27 cellular contexts compared by ENCODE assay signal in genomic region chr6:94251878-94252277, GRCh38.
A peak's percentile ranks its signal among the peaks of the same experiment; 100 is the strongest.
DNase-seq lines count a peak whose midpoint lies in the region; ATAC-seq, FAIRE-seq and TF ChIP-seq lines count a peak whose summit lies in the region.
"Had no signal": no experiment of that assay in that cellular context is flagged by ENCODE, and none has a peak within 500 bp of the region (broad histone marks: within the 10 kb centered on the region; RNA-seq: fewer than 3 reads in every experiment).

No MANE protein-coding gene starts in this region.

- CTCF ChIA-PET in GM12878 (lab: Yijun Ruan, JAX) = no interaction called here

- no peaks in the 10 kb centered on the region for H3K4me1 ChIP-seq in GM12878 (ENCODE audit: control insufficient read depth, insufficient read depth, low read length)
- H3K4me1 ChIP-seq: BLaER1 treated with 17β-estradiol and CSF1 and Interleukin-3, amounts not matched to agents 10 nM and 100 nM had no signal

- intact Hi-C loops in GM12878 (cut with micrococcal nuclease; ENCODE audit: unreplicated experiment) = no loop called here

- POLR2A ChIA-PET in GM12878 (lab: Charles Lee) = no interaction called here

- FAIRE-seq in GM12891 (lab: Jason Lieb, UNC) = no peak
- no peak for FAIRE-seq in GM12878 (lab: Jason Lieb, UNC)
- FAIRE-seq: A204.1, GM12892, GM18507 had no signal

- DNase-seq in GM12891 (ENCODE audit: insufficient read length, low spot score) (no peak), NCI-H69 (lab: John Stamatoyannopoulos, UW) (peak; percentile 52), GM12878 (ENCODE audit: low read depth, low spot score) (no peak), omental fat pad (ENCODE audit: low spot score) (no peak), epidermal melanocyte (ENCODE audit: insufficient read length, low spot score) (no peak), AG20443 (ENCODE audit: low spot score) (no peak)
- DNase-seq: 8988T; ACHN; AML-193; CD4-positive, alpha-beta memory T cell; CD4-positive, CD25-positive, alpha-beta regulatory T cell; CD8-positive, alpha-beta memory T cell; COR-L47; DMS 273 treated with DMSO at 0.1 percent for 48 hours; DMS153; DMS53; DMS79; DND-41; EL; GDM1 had no signal

- ATAC-seq in GM18868 (IDR thresholded peaks at IDR 0.05; ENCODE audit: unreplicated experiment) (peak; percentile 95), GM12878 (peak; percentile 49), omental fat pad (ENCODE audit: low FRiP score) (no peak), GM18511 (IDR thresholded peaks at IDR 0.05; ENCODE audit: unreplicated experiment) (no peak)

- TF ChIP-seq POLR2A in GM12891 (IDR thresholded peaks at IDR 0.05; ENCODE audit: low read depth, low read length) (no peak), GM12878 (IDR thresholded peaks at IDR 0.05; ENCODE audit: low read depth, low read length) (no peak)

- H3K9ac ChIP-seq in GM12878 (ENCODE audit: control insufficient read depth, insufficient read depth, low read length) = no peak overlapping the region
- H3K9ac ChIP-seq: BLaER1 treated with 17β-estradiol and CSF1 and Interleukin-3, amounts not matched to agents 10 nM and 100 nM had no signal

- H3K36me3 ChIP-seq in GM12878 (ENCODE audit: control insufficient read depth in 2 of 2, insufficient read depth in 2 of 2, low read length in 1 of 2) = no peaks in the 10 kb centered on the region
- H3K36me3 ChIP-seq: BLaER1 treated with 17β-estradiol and CSF1 and Interleukin-3, amounts not matched to agents 10 nM and 100 nM had no signal

- TF ChIP-seq CTCF in GM12878 (IDR thresholded peaks at IDR 0.05 in 2 of 3, conservative IDR thresholded peaks at IDR 0.05 in 1 of 3; ENCODE audit: control insufficient read depth in 2 of 3, extremely low read depth in 1 of 3, insufficient read depth in 1 of 3, low read depth in 3 of 3, low read length in 3 of 3) (no peak), omental fat pad (IDR thresholded peaks at IDR 0.05) (no peak)

- RAD21 ChIA-PET in GM12878 (lab: Charles Lee; ENCODE audit: unreplicated experiment) = no interaction called here

- BruUV-seq in GM12878 (replicated peaks; lab: Mats Ljungman, UMichigan) = no TSS peak

- H4K20me1 ChIP-seq in GM12878 (ENCODE audit: control insufficient read depth, insufficient read depth) = no peaks in the 10 kb centered on the region
- H4K20me1 ChIP-seq: BLaER1 treated with 17β-estradiol and CSF1 and Interleukin-3, amounts not matched to agents 10 nM and 100 nM had no signal

- no peak for TF ChIP-seq EP300 in GM12878 (IDR thresholded peaks at IDR 0.05; ENCODE audit: borderline replicate concordance in 1 of 2, control insufficient read depth in 1 of 2, low read depth in 2 of 2, low read length in 2 of 2)

- H3K9me3 ChIP-seq in GM12878 (replicated peaks; ENCODE audit: control insufficient read depth, insufficient read depth, low read length) = no peaks in the 10 kb centered on the region
- H3K9me3 ChIP-seq: BLaER1 treated with 17β-estradiol and CSF1 and Interleukin-3, amounts not matched to agents 10 nM and 100 nM had no signal

- no peak overlapping the region for H3K4me3 ChIP-seq in GM12878
- H3K4me3 ChIP-seq: BLaER1 treated with 17β-estradiol and CSF1 and Interleukin-3, amounts not matched to agents 10 nM and 100 nM had no signal

- SMC1A ChIA-PET in GM12878 (lab: Charles Lee; ENCODE audit: uncharacterized antibody, unreplicated experiment) = interaction anchor here (0.8 to 1.1 kb wide), 2 partner anchors 11 to 25 kb away, joined by 3 read pairs; no protein-coding TSS in a partner anchor

- H3K27me3 ChIP-seq in GM12878 (replicated peaks in 1 of 2; ENCODE audit: control insufficient read depth in 2 of 2, insufficient read depth in 2 of 2, low read length in 1 of 2) = no peaks in the 10 kb centered on the region
- H3K27me3 ChIP-seq: BLaER1 treated with 17β-estradiol and CSF1 and Interleukin-3, amounts not matched to agents 10 nM and 100 nM had no signal

- no peak for TF ChIP-seq RAD21 in GM12878 (IDR thresholded peaks at IDR 0.05; ENCODE audit: insufficient read depth, low read depth, low read length)

- H2AFZ ChIP-seq in GM12878 (ENCODE audit: control insufficient read depth, low read depth, low read length) = no peak overlapping the region

- in situ Hi-C loops in GM12878 (cut with MboI) = no loop called here

- no peak overlapping the region for H3K27ac ChIP-seq in GM12878 (ENCODE audit: control insufficient read depth, insufficient read depth)
- H3K27ac ChIP-seq: BLaER1 treated with 17β-estradiol and CSF1 and Interleukin-3, amounts not matched to agents 10 nM and 100 nM; C4-2B had no signal

- no peak overlapping the region for H3K4me2 ChIP-seq in GM12878 (ENCODE audit: control insufficient read depth, insufficient read depth)
- H3K4me2 ChIP-seq: BLaER1 treated with 17β-estradiol and CSF1 and Interleukin-3, amounts not matched to agents 10 nM and 100 nM had no signal

- H3K79me2 ChIP-seq in GM12878 (ENCODE audit: control insufficient read depth, insufficient read depth, low read length) = no peaks in the 10 kb centered on the region

TF ChIP-seq in GM12891, 5 proteins besides CTCF, POLR2A, EP300 and RAD21:
- TF ChIP-seq TAF1 (IDR thresholded peaks at IDR 0.05; ENCODE audit: low read depth, low read length) (no peak), SPI1 (IDR thresholded peaks at IDR 0.05; ENCODE audit: low read depth, low read length) (peak; percentile 62), PAX5 (IDR thresholded peaks at IDR 0.05; ENCODE audit: insufficient read depth, low read length, severe bottlenecking) (no peak), POLR2AphosphoS5 (IDR thresholded peaks at IDR 0.05; ENCODE audit: low read depth, low read length) (no peak)

TF ChIP-seq in GM12878, 131 proteins besides CTCF, POLR2A, EP300 and RAD21:
- TF ChIP-seq SPI1 (IDR thresholded peaks at IDR 0.05; ENCODE audit: borderline replicate concordance, insufficient read depth, low read depth, low read length) (peak; percentile 41; the same call in 1 of the 2 replicates), KAT2A (conservative IDR thresholded peaks at IDR 0.05; ENCODE audit: control insufficient read depth, low read depth, low read length) (no peak), RELA (IDR thresholded peaks at IDR 0.05; ENCODE audit: borderline replicate concordance, partially characterized antibody) (no peak)

Comparison
In these comparisons a context has a peak if more than half of its experiments do, and no peak if none do; other contexts are left out.
1. ATAC-seq: peak in GM18868 (single experiment) and GM12878 (single experiment); none in omental fat pad (single experiment) and GM18511 (single experiment).